In the genomic region with DNA sequence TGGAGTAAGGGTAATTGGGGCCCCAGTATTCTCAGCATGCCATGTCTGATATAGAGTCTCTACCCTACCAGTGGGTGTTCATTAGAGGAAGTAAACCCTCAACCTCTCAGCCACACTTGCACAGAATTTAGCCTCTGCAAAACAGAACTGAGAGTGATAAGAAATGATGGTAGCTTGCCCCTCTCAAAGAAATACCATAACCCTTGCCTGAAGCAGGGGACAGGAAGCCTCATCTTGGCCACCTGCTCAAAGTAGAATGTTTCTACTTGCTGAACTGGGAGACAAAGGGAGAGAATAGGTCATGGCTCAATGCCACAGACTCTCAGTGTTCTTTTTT, we compare ENCODE assay signal across 20 cellular contexts. TPM values are rescaled to one million over a fixed set of nuclear protein-coding genes. Genes with fewer than 3 reads are reported as not detected.
DNase-seq lines count a peak whose midpoint lies in the region; ATAC-seq and TF ChIP-seq lines count a peak whose summit lies in the region.
"Had no signal": no experiment of that assay in that cellular context is flagged by ENCODE, and none has a peak within 500 bp of the region (broad histone marks: within the 10 kb centered on the region; RNA-seq: fewer than 3 reads in every experiment).

No MANE protein-coding gene starts in this region.

- no peak for TF ChIP-seq CTCF in osteoblast (IDR thresholded peaks at IDR 0.05; ENCODE audit: extremely low read depth, low read depth, low read length)

- H3K27ac ChIP-seq in osteoblast (ENCODE audit: low read depth, low read length): no peak overlapping the region
- H3K27ac ChIP-seq: BLaER1 had no signal

- intact Hi-C loops in head of caudate nucleus (cut with DNase I): no loop called here

- peak overlapping the region; percentile 68 for H3K4me2 ChIP-seq in osteoblast (ENCODE audit: insufficient read depth, low read length)
- H3K4me2 ChIP-seq: BLaER1 had no signal

- peaks cover 14% of the 10 kb centered on the region for H3K79me2 ChIP-seq in osteoblast (ENCODE audit: insufficient read depth, low read length)

- no peaks in the 10 kb centered on the region for H3K9me3 ChIP-seq in osteoblast (ENCODE audit: low read depth, low read length)
- H3K9me3 ChIP-seq: BLaER1 had no signal

- H3K4me1 ChIP-seq in osteoblast (ENCODE audit: insufficient read depth, low read length): peaks cover 29% of the 10 kb centered on the region
- H3K4me1 ChIP-seq: BLaER1 had no signal

- H2AFZ ChIP-seq in osteoblast (ENCODE audit: low read length): no peak overlapping the region

- no peaks in the 10 kb centered on the region for H3K36me3 ChIP-seq in osteoblast (ENCODE audit: insufficient read depth, low read length)
- H3K36me3 ChIP-seq: BLaER1 had no signal

- no peaks in the 10 kb centered on the region for H4K20me1 ChIP-seq in osteoblast (ENCODE audit: insufficient read depth, low read length)
- H4K20me1 ChIP-seq: BLaER1 had no signal

- ATAC-seq in GM18858 (IDR thresholded peaks at IDR 0.05; ENCODE audit: unreplicated experiment) (peak; percentile 51), HG02759 (IDR thresholded peaks at IDR 0.05; ENCODE audit: unreplicated experiment) (peak; percentile 72), HG03469 (IDR thresholded peaks at IDR 0.05; ENCODE audit: unreplicated experiment) (peak; percentile 89), GM18909 (IDR thresholded peaks at IDR 0.05; ENCODE audit: poor library complexity, unreplicated experiment) (no peak), HG03457 (IDR thresholded peaks at IDR 0.05; ENCODE audit: unreplicated experiment) (no peak)
- ATAC-seq: SK-N-SH treated with all-trans-retinoic acid at 6 μM for 48 hours had no signal

- no peak overlapping the region for H3K4me3 ChIP-seq in osteoblast (ENCODE audit: insufficient read depth, low read length)
- H3K4me3 ChIP-seq: BLaER1 had no signal

- no peaks in the 10 kb centered on the region for H3K27me3 ChIP-seq in osteoblast (ENCODE audit: insufficient read depth, low read length)
- H3K27me3 ChIP-seq: BLaER1 had no signal

- DNase-seq in osteoblast (ENCODE audit: insufficient read length, low spot score, missing footprints): no peak
- no peak for DNase-seq in NCI-H446 (lab: John Stamatoyannopoulos, UW)
- DNase-seq in head of caudate nucleus: no peak
- DNase-seq: ACHN; CD4-positive, alpha-beta T cell; COR-L47; DMS79 treated with DMSO at 0.1 percent for 48 hours; Karpas-422; NCI-H1417 treated with DMSO at 0.1 percent for 48 hours; NCI-H187 treated with DMSO at 0.1 percent for 48 hours; NCI-H2107; NCI-H510A; NK-92 treated with Interleukin-12 subunit alpha and Interleukin-12 subunit beta, amount 100 ng/mL, for 24 hours had no signal

RNA-seq across cellular contexts. Expression of a gene that starts 33.7 kb away (rescaled TPM):
- total RNA-seq in osteoblast: 14.8 and 15.9 TPM in 2 replicates

Comparison
In these comparisons a context has a peak if more than half of its experiments do, and no peak if none do; other contexts are left out.
1. ATAC-seq: peak in GM18858 (single experiment), HG02759 (single experiment) and HG03469 (single experiment); none in GM18909 (single experiment) and HG03457 (single experiment).